ENCODE assay signal across 17 cellular contexts in the genomic region with DNA sequence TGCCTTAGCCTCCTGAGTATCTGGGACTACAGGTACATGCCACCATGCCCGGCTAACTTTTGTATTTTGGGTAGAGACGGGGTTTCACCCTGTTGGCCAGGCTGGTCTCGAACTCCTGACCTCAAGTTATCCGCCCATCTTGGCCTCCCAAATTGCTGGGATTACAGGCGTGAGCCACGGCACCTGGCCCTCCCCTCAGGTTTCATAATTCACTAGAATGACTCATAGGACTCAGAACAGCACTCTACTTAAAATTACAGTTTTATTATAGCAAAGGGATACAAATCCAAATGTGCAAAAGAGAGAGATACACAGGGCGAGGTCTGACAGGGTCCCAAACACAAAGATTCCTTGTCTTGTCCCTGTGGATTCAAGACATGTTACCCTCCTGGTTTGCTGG. TPM values are rescaled to one million over a fixed set of nuclear protein-coding genes. Genes with fewer than 3 reads are reported as not detected.
DNase-seq lines count a peak whose midpoint lies in the region; ATAC-seq, FAIRE-seq and TF ChIP-seq lines count a peak whose summit lies in the region.
"Had no signal": no experiment of that assay in that cellular context is flagged by ENCODE, and none has a peak within 500 bp of the region (broad histone marks: within the 10 kb centered on the region; RNA-seq: fewer than 3 reads in every experiment).

No MANE protein-coding gene starts in this region.

- H3K4me1 ChIP-seq in PC-3 (ENCODE audit: insufficient read depth, low read length) (peaks cover 27% of the 10 kb centered on the region), mesendoderm (ENCODE audit: control insufficient read depth, low read depth, low read length) (no peaks in the 10 kb centered on the region), H9 (ENCODE audit: insufficient read depth, low read length) (no peaks in the 10 kb centered on the region)

- H3K4ac ChIP-seq in mesendoderm (ENCODE audit: low read depth, low read length) (no peak overlapping the region), H9 (ENCODE audit: low read depth, low read length) (no peak overlapping the region)

- H3K27ac Mint-ChIP-seq in central memory CD8-positive, alpha-beta T cell (ENCODE audit: low read depth): peak overlapping the region; percentile 62
- peak overlapping the region; percentile 58 to 71 for H3K27ac Mint-ChIP-seq in stimulated activated naive CD8-positive, alpha-beta T cell treated with anti-CD3 and anti-CD28 coated beads, Interleukin-15, amount 100 ng/mL, for 72 hours
- no peak overlapping the region for H3K27ac Mint-ChIP-seq in H9
- H3K27ac Mint-ChIP-seq: activated naive CD8-positive, alpha-beta T cell treated with anti-CD3 and anti-CD28 coated beads, Interleukin-2, amount 10 ng/mL, durations not matched to agents 7 days and 5 days; dendritic cell treated with granulocyte-macrophage colony-stimulating factor and Interleukin-4, amounts not matched to agents 40 ng/mL and 50 ng/mL, for 4 days had no signal

- H3K4me1 Mint-ChIP-seq in central memory CD8-positive, alpha-beta T cell: peaks cover 36% of the 10 kb centered on the region
- peaks cover 63% of the 10 kb centered on the region for H3K4me1 Mint-ChIP-seq in stimulated activated naive CD8-positive, alpha-beta T cell treated with anti-CD3 and anti-CD28 coated beads, Interleukin-15, amount 100 ng/mL, for 72 hours
- H3K4me1 Mint-ChIP-seq in H9: peaks cover 8 to 11% of the 10 kb centered on the region in 2 experiments

- intact Hi-C loops in PC-3 (cut with micrococcal nuclease): no loop called here

- no peak for TF ChIP-seq POLR2A in H54 (IDR thresholded peaks at IDR 0.05; ENCODE audit: low read depth, low read length)

- H3K9me3 ChIP-seq in PC-3 (ENCODE audit: low read length): no peaks in the 10 kb centered on the region
- peaks cover 22% of the 10 kb centered on the region for H3K9me3 ChIP-seq in H9 (ENCODE audit: control insufficient read depth, low read depth, low read length)
- H3K9me3 ChIP-seq: gastroesophageal sphincter had no signal

- H3T11ph ChIP-seq in H9 (ENCODE audit: low read length): no peak overlapping the region

- H4K20me1 ChIP-seq in PC-3 (ENCODE audit: low read length) (peaks cover 8% of the 10 kb centered on the region), H9 (ENCODE audit: control insufficient read depth, insufficient read depth, insufficient read length) (no peaks in the 10 kb centered on the region)

- H4K8ac ChIP-seq in mesendoderm (ENCODE audit: low read depth, low read length) (no peak overlapping the region), H9 (replicated peaks; ENCODE audit: insufficient read length, low read depth, low read length) (no peak overlapping the region)

- H3K79me2 ChIP-seq in PC-3 (ENCODE audit: low read length) (peaks cover 93% of the 10 kb centered on the region), mesendoderm (ENCODE audit: control insufficient read depth, insufficient read depth, low read length) (peaks cover 11% of the 10 kb centered on the region), H9 (ENCODE audit: insufficient read depth, low read length) (peaks cover 4% of the 10 kb centered on the region; the same call in 1 of the 2 replicates)

- no peaks in the 10 kb centered on the region for H3F3A ChIP-seq in PC-3 (ENCODE audit: low read length, unreplicated experiment)

- FAIRE-seq in H54 (lab: Jason Lieb, UNC): no peak
- FAIRE-seq: RCC 7860 had no signal

- H3K23me2 ChIP-seq in H9 (ENCODE audit: insufficient read length, low read depth, low read length, poor library complexity, severe bottlenecking): no peaks in the 10 kb centered on the region

- peak overlapping the region; percentile 74 for H3K9ac ChIP-seq in PC-3 (ENCODE audit: low read length)
- no peak overlapping the region for H3K9ac ChIP-seq in mesendoderm (ENCODE audit: low read length)
- no peak overlapping the region for H3K9ac ChIP-seq in H9 (ENCODE audit: extremely low read depth, insufficient read length, low read length)

- no peak overlapping the region for H3K56ac ChIP-seq in mesendoderm (ENCODE audit: low read length)
- H3K56ac ChIP-seq in H9 (ENCODE audit: insufficient read length, low read depth, low read length): no peak overlapping the region

- H3K27me3 ChIP-seq in PC-3 (ENCODE audit: low read length) (no peaks in the 10 kb centered on the region), mesendoderm (ENCODE audit: insufficient read depth, low read length, poor library complexity) (no peaks in the 10 kb centered on the region), H9 (ENCODE audit: insufficient read depth, low read length) (no peaks in the 10 kb centered on the region)
- H3K27me3 ChIP-seq: gastroesophageal sphincter had no signal

- WGBS in mesendoderm (ENCODE audit: extremely low coverage, insufficient coverage, low lambda C conversion rate): no CpG with 5 or more reads among the region's 7 CpGs
- WGBS in H9 (ENCODE audit: extremely low coverage, insufficient read length, low lambda C conversion rate): no CpG with 5 or more reads among the region's 7 CpGs

- H2AFZ ChIP-seq in PC-3 (ENCODE audit: low read length) (no peak overlapping the region), H9 (ENCODE audit: low read length) (no peak overlapping the region)

- H2BK5ac ChIP-seq in mesendoderm (ENCODE audit: low read length) (no peak overlapping the region), H9 (ENCODE audit: insufficient read length, low read length) (no peak overlapping the region)

- CTCF ChIA-PET in PC-3 (lab: Charles Lee): no interaction called here

- H3K27ac ChIP-seq in PC-3 (ENCODE audit: low read length) (peak overlapping the region; percentile 91), mesendoderm (ENCODE audit: low read depth, low read length) (no peak overlapping the region), H9 (ENCODE audit: insufficient read length, low read depth, low read length) (no peak overlapping the region)
- H3K27ac ChIP-seq: gastroesophageal sphincter had no signal

- no peak overlapping the region for H4K91ac ChIP-seq in H9 (ENCODE audit: insufficient read length, low read depth, low read length)

- no peak overlapping the region for H3K23ac ChIP-seq in mesendoderm (ENCODE audit: low read length)
- no peak overlapping the region for H3K23ac ChIP-seq in H9 (ENCODE audit: insufficient read length, low read depth, low read length)

- H3K27me3 Mint-ChIP-seq in central memory CD8-positive, alpha-beta T cell: no peaks in the 10 kb centered on the region
- H3K27me3 Mint-ChIP-seq in stimulated activated naive CD8-positive, alpha-beta T cell treated with anti-CD3 and anti-CD28 coated beads, Interleukin-15, amount 100 ng/mL, for 72 hours: no peaks in the 10 kb centered on the region
- peaks cover 1% of the 10 kb centered on the region; the same call in 1 of the 2 replicates for H3K27me3 Mint-ChIP-seq in H9 (ENCODE audit: low read depth)
- H3K27me3 Mint-ChIP-seq: activated naive CD8-positive, alpha-beta T cell treated with anti-CD3 and anti-CD28 coated beads, Interleukin-2, amount 10 ng/mL, durations not matched to agents 7 days and 5 days; dendritic cell treated with granulocyte-macrophage colony-stimulating factor and Interleukin-4, amounts not matched to agents 40 ng/mL and 50 ng/mL, for 4 days had no signal

- ATAC-seq in PC-3: peak; percentile 39
- no peak for ATAC-seq in central memory CD8-positive, alpha-beta T cell (replicated peaks; ENCODE audit: extremely low read depth, poor library complexity, severe bottlenecking)
- ATAC-seq in stimulated activated naive CD8-positive, alpha-beta T cell treated with anti-CD3 and anti-CD28 coated beads, Interleukin-15, amount 100 ng/mL, for 72 hours: peak; percentile 62
- ATAC-seq: gastroesophageal sphincter, left lobe of liver had no signal

- H3K36me3 Mint-ChIP-seq in central memory CD8-positive, alpha-beta T cell (ENCODE audit: insufficient read depth): peaks cover 20% of the 10 kb centered on the region
- H3K36me3 Mint-ChIP-seq in H9 (ENCODE audit: insufficient read depth in 1 of 3, low read depth in 3 of 3): peaks cover 4 to 28% (median 26%) of the 10 kb centered on the region in 3 experiments; a peak in 6 of 7 replicates

- no peak overlapping the region for H2BK20ac ChIP-seq in H9 (ENCODE audit: low read depth, low read length, poor library complexity, severe bottlenecking)

- H2BK120ac ChIP-seq in mesendoderm (ENCODE audit: low read depth, low read length) (no peak overlapping the region), H9 (ENCODE audit: low read depth, low read length, poor library complexity, severe bottlenecking) (no peak overlapping the region)

- H3K79me1 ChIP-seq in mesendoderm (ENCODE audit: low read length): no peaks in the 10 kb centered on the region
- H3K79me1 ChIP-seq in H9 (ENCODE audit: insufficient read depth, low read depth, low read length, poor library complexity, severe bottlenecking): no peaks in the 10 kb centered on the region

- no peak overlapping the region for H3K14ac ChIP-seq in H9 (ENCODE audit: insufficient read depth, low read length)

- no TSS peak for BruUV-seq in PC-3 (replicated peaks; lab: Mats Ljungman, UMichigan)

- no peaks in the 10 kb centered on the region for H3K9me2 ChIP-seq in PC-3 (replicated peaks; ENCODE audit: low read length)

- H3K4me3 ChIP-seq in PC-3 (ENCODE audit: low read length) (no peak overlapping the region), mesendoderm (ENCODE audit: low read length) (no peak overlapping the region)
- H3K4me3 ChIP-seq: gastroesophageal sphincter had no signal

- TF ChIP-seq CTCF in PC-3 (conservative IDR thresholded peaks at IDR 0.05; ENCODE audit: low read depth, low read length) (no peak), H9 (conservative IDR thresholded peaks at IDR 0.05) (no peak)

- no peak overlapping the region for H3K18ac ChIP-seq in mesendoderm (ENCODE audit: low read length)
- no peak overlapping the region for H3K18ac ChIP-seq in H9 (ENCODE audit: insufficient read length, low read depth, low read length)

- no peaks in the 10 kb centered on the region for H3K9me3 Mint-ChIP-seq in central memory CD8-positive, alpha-beta T cell
- no peaks in the 10 kb centered on the region for H3K9me3 Mint-ChIP-seq in stimulated activated naive CD8-positive, alpha-beta T cell treated with anti-CD3 and anti-CD28 coated beads, Interleukin-15, amount 100 ng/mL, for 72 hours
- peaks cover 63 to 69% of the 10 kb centered on the region in 2 experiments for H3K9me3 Mint-ChIP-seq in H9
- H3K9me3 Mint-ChIP-seq: activated naive CD8-positive, alpha-beta T cell treated with anti-CD3 and anti-CD28 coated beads, Interleukin-2, amount 10 ng/mL, durations not matched to agents 7 days and 5 days; dendritic cell treated with granulocyte-macrophage colony-stimulating factor and Interleukin-4, amounts not matched to agents 40 ng/mL and 50 ng/mL, for 4 days had no signal

- H4K5ac ChIP-seq in mesendoderm (ENCODE audit: low read length) (no peak overlapping the region), H9 (ENCODE audit: insufficient read length, low read depth, low read length) (no peak overlapping the region)

- DNase-seq in stimulated activated CD4-positive, alpha-beta T cell treated with anti-CD3 and anti-CD28 coated beads, Interleukin-15, amount 100 ng/mL, for 24 hours: peak; percentile 32
- no peak for DNase-seq in stimulated activated CD4-positive, alpha-beta T cell treated with anti-CD3 and anti-CD28 coated beads, Interleukin-12 subunit alpha, Interleukin-12 subunit beta, amount 100 ng/mL, for 4 hours
- peak; percentile 37 for DNase-seq in PC-3
- DNase-seq in central memory CD8-positive, alpha-beta T cell (ENCODE audit: low spot score in 2 of 2): no peak
- peak; percentile 1 to 44 for DNase-seq in stimulated activated naive CD8-positive, alpha-beta T cell treated with anti-CD3 and anti-CD28 coated beads, Interleukin-15, amount 100 ng/mL, for 72 hours
- no peak for DNase-seq in mesendoderm
- DNase-seq in H54 (ENCODE audit: insufficient read length, low spot score): no peak
- no peak for DNase-seq in H9
- DNase-seq: activated naive CD8-positive, alpha-beta T cell treated with anti-CD3 and anti-CD28 coated beads, Interleukin-2, amount 10 ng/mL, durations not matched to agents 7 days and 5 days; C1 segment of cervical spinal cord; GDM1; NCI-H1048; NCI-H446 treated with DMSO at 0.1 percent for 48 hours had no signal

- peak overlapping the region; percentile 27; the same call in 1 of the 2 replicates for H3K4me2 ChIP-seq in PC-3 (ENCODE audit: low read length)
- no peak overlapping the region for H3K4me2 ChIP-seq in mesendoderm (ENCODE audit: low read length)
- H3K4me2 ChIP-seq in H9 (ENCODE audit: insufficient read depth, insufficient read length, low read length): no peak overlapping the region

- H2BK12ac ChIP-seq in H9 (ENCODE audit: insufficient read length, low read depth, low read length): no peak overlapping the region

- H3K36me3 ChIP-seq in PC-3 (ENCODE audit: low read depth, low read length): peaks cover 15% of the 10 kb centered on the region; the same call in 1 of the 2 replicates
- no peaks in the 10 kb centered on the region for H3K36me3 ChIP-seq in mesendoderm (ENCODE audit: control insufficient read depth, insufficient read depth, low read length)
- H3K36me3 ChIP-seq: gastroesophageal sphincter had no signal

- POLR2A ChIA-PET in PC-3 (lab: Charles Lee; ENCODE audit: unreplicated experiment): no interaction called here

- no peak overlapping the region for H2AK5ac ChIP-seq in mesendoderm (ENCODE audit: low read length)
- no peak overlapping the region for H2AK5ac ChIP-seq in H9 (ENCODE audit: insufficient read length, low read length)

- H2BK15ac ChIP-seq in mesendoderm (replicated peaks; ENCODE audit: low read depth) (no peak overlapping the region), H9 (ENCODE audit: low read depth, low read length) (no peak overlapping the region)

- no peak overlapping the region for H3K4me3 Mint-ChIP-seq in central memory CD8-positive, alpha-beta T cell
- peak overlapping the region; percentile 55 to 57 for H3K4me3 Mint-ChIP-seq in stimulated activated naive CD8-positive, alpha-beta T cell treated with anti-CD3 and anti-CD28 coated beads, Interleukin-15, amount 100 ng/mL, for 72 hours
- no peak overlapping the region for H3K4me3 Mint-ChIP-seq in H9
- H3K4me3 Mint-ChIP-seq: activated naive CD8-positive, alpha-beta T cell treated with anti-CD3 and anti-CD28 coated beads, Interleukin-2, amount 10 ng/mL, durations not matched to agents 7 days and 5 days; dendritic cell treated with granulocyte-macrophage colony-stimulating factor and Interleukin-4, amounts not matched to agents 40 ng/mL and 50 ng/mL, for 4 days had no signal

RNA-seq across cellular contexts. Expression of gene YIPF6, which starts 5.0 kb away (rescaled TPM):
- total RNA-seq in PC-3 (2014; rRNA removed) (36.1 and 37.0 TPM in 2 replicates), H9 (2021) (31.8 and 32.3 TPM in 2 replicates)
- polyA plus RNA-seq in mesendoderm (2013, experiment 1 of 2): 12.3 TPM
- polyA plus RNA-seq in mesendoderm (2013, experiment 2 of 2): 12.6 TPM

Comparison
In these comparisons a context has a peak if more than half of its experiments do, and no peak if none do; other contexts are left out.
1. DNase-seq: peak in stimulated activated CD4-positive, alpha-beta T cell treated with anti-CD3 and anti-CD28 coated beads, Interleukin-15, amount 100 ng/mL, for 24 hours (single experiment), PC-3 (single experiment) and stimulated activated naive CD8-positive, alpha-beta T cell treated with anti-CD3 and anti-CD28 coated beads, Interleukin-15, amount 100 ng/mL, for 72 hours (2 of 2); none in stimulated activated CD4-positive, alpha-beta T cell treated with anti-CD3 and anti-CD28 coated beads, Interleukin-12 subunit alpha, Interleukin-12 subunit beta, amount 100 ng/mL, for 4 hours (single experiment), central memory CD8-positive, alpha-beta T cell (0 of 2), mesendoderm (single experiment), H54 (single experiment) and H9 (single experiment).
2. H3K27ac Mint-ChIP-seq: peak in central memory CD8-positive, alpha-beta T cell (single experiment) and stimulated activated naive CD8-positive, alpha-beta T cell treated with anti-CD3 and anti-CD28 coated beads, Interleukin-15, amount 100 ng/mL, for 72 hours (2 of 2); none in H9 (0 of 3).
3. H3K4me3 Mint-ChIP-seq: peak in stimulated activated naive CD8-positive, alpha-beta T cell treated with anti-CD3 and anti-CD28 coated beads, Interleukin-15, amount 100 ng/mL, for 72 hours (2 of 2); none in central memory CD8-positive, alpha-beta T cell (single experiment) and H9 (0 of 2).